16 cellular contexts compared by ENCODE assay signal in genomic region chr13:18954254-18954653, GRCh38.
"Had no signal": no experiment of that assay in that cellular context is flagged by ENCODE, and none has a peak within 500 bp of the region (broad histone marks: within the 10 kb centered on the region; RNA-seq: fewer than 3 reads in every experiment).

No MANE protein-coding gene starts in this region.

- H3K27me3 Mint-ChIP-seq: dendritic cell treated with granulocyte-macrophage colony-stimulating factor and Interleukin-4, amounts not matched to agents 40 ng/mL and 50 ng/mL, for 4 days; effector memory CD8-positive, alpha-beta T cell; naive thymus-derived CD4-positive, alpha-beta T cell; stimulated activated naive B cell treated with anti-CD40 and anti-IgM and Interleukin-4, amounts not matched to agents 10 μg/mL and 1 μg/mL and 100 μg/mL, for 72 hours had no signal

- H3K27me3 ChIP-seq: esophagus squamous epithelium, neutrophil, spleen had no signal

- H3K4me3 ChIP-seq: esophagus squamous epithelium, spleen had no signal

- H3K36me3 ChIP-seq: esophagus squamous epithelium, neutrophil, spleen had no signal

- ATAC-seq: effector memory CD8-positive, alpha-beta T cell; naive thymus-derived CD4-positive, alpha-beta T cell; sciatic nerve had no signal

- H3K4me1 ChIP-seq: esophagus squamous epithelium, spleen had no signal

- H3K4me3 Mint-ChIP-seq: dendritic cell treated with granulocyte-macrophage colony-stimulating factor and Interleukin-4, amounts not matched to agents 40 ng/mL and 50 ng/mL, for 4 days; effector memory CD8-positive, alpha-beta T cell; naive thymus-derived CD4-positive, alpha-beta T cell; nephron progenitor cell; stimulated activated naive B cell treated with anti-CD40 and anti-IgM and Interleukin-4, amounts not matched to agents 10 μg/mL and 1 μg/mL and 100 μg/mL, for 72 hours had no signal

- DNase-seq: effector memory CD8-positive, alpha-beta T cell; esophagus squamous epithelium; foreskin fibroblast; kidney glomerular epithelial cell; mammary epithelial cell; naive thymus-derived CD4-positive, alpha-beta T cell; nephron progenitor cell; spleen; stimulated activated CD4-positive, alpha-beta T cell treated with anti-CD3 and anti-CD28 coated beads, Interleukin-15, amount 100 ng/mL, for 24 hours; stimulated activated CD4-positive, alpha-beta T cell treated with anti-CD3 and anti-CD28 coated beads, Interleukin-1b, Interleukin-23, amount 100 ng/mL, for 48 hours; stimulated activated CD4-positive, alpha-beta T cell treated with anti-CD3 and anti-CD28 coated beads, Interleukin-4, amount 100 ng/mL, for 24 hours; stimulated activated naive B cell treated with anti-CD40 and anti-IgM and Interleukin-4, amounts not matched to agents 10 μg/mL and 1 μg/mL and 100 μg/mL, for 72 hours; trophoblast cell had no signal

- H3K4me1 Mint-ChIP-seq: nephron progenitor cell; stimulated activated naive B cell treated with anti-CD40 and anti-IgM and Interleukin-4, amounts not matched to agents 10 μg/mL and 1 μg/mL and 100 μg/mL, for 72 hours had no signal

- H3K27ac Mint-ChIP-seq: dendritic cell treated with granulocyte-macrophage colony-stimulating factor and Interleukin-4, amounts not matched to agents 40 ng/mL and 50 ng/mL, for 4 days; effector memory CD8-positive, alpha-beta T cell; naive thymus-derived CD4-positive, alpha-beta T cell; nephron progenitor cell; stimulated activated naive B cell treated with anti-CD40 and anti-IgM and Interleukin-4, amounts not matched to agents 10 μg/mL and 1 μg/mL and 100 μg/mL, for 72 hours had no signal
